ENCODE assay signal across 9 cellular contexts in genomic region chr11:71251761-71252433, GRCh38. TPM values are rescaled to one million over a fixed set of nuclear protein-coding genes. Genes with fewer than 3 reads are reported as not detected.
DNase-seq lines count a peak whose midpoint lies in the region; ATAC-seq and TF ChIP-seq lines count a peak whose summit lies in the region.
"Had no signal": no experiment of that assay in that cellular context is flagged by ENCODE, and none has a peak within 500 bp of the region (broad histone marks: within the 10 kb centered on the region; RNA-seq: fewer than 3 reads in every experiment).

No MANE protein-coding gene starts in this region.

- H3K4me1 ChIP-seq in foreskin keratinocyte (no peaks in the 10 kb centered on the region), prostate gland (replicated peaks) (no peaks in the 10 kb centered on the region)

- H3K9me3 ChIP-seq in prostate gland: no peaks in the 10 kb centered on the region

- H3K36me3 ChIP-seq in prostate gland: no peaks in the 10 kb centered on the region

- under 1% methylated on average over 57 of the region's 74 CpGs for WGBS in prostate gland

- intact Hi-C loops in prostate gland (cut with DNase I): no loop called here

- ATAC-seq in GM18861 (IDR thresholded peaks at IDR 0.05; ENCODE audit: unreplicated experiment) (peak; percentile 36), foreskin keratinocyte (peak; percentile 20), GM18502 (IDR thresholded peaks at IDR 0.05; ENCODE audit: poor library complexity, unreplicated experiment) (no peak)

- peak overlapping the region; percentile 61 to 71 for H3K4me3 ChIP-seq in prostate gland

- TF ChIP-seq POLR2A in prostate gland (IDR thresholded peaks at IDR 0.05): no peak

- no peak overlapping the region for H3K27ac ChIP-seq in foreskin keratinocyte
- peak overlapping the region; percentile 79 to 87 for H3K27ac ChIP-seq in prostate gland

- peak; percentile 59 for TF ChIP-seq CTCF in foreskin keratinocyte (conservative IDR thresholded peaks at IDR 0.05)
- peak; percentile 40 to 78 (median 60) for TF ChIP-seq CTCF in prostate gland (IDR thresholded peaks at IDR 0.05)

- H3K27me3 ChIP-seq in foreskin keratinocyte (peaks cover 45% of the 10 kb centered on the region), prostate gland (replicated peaks; ENCODE audit: insufficient read depth) (no peaks in the 10 kb centered on the region)

- DNase-seq in NCI-H526 treated with DMSO at 0.1 percent for 48 hours (lab: John Stamatoyannopoulos, UW) (peak; percentile 22), foreskin keratinocyte (no peak), prostate gland (ENCODE audit: low spot score) (peak; percentile 43), activated gamma-delta T cell (lab: John Stamatoyannopoulos, UW) (no peak), NOMO-1 treated with DMSO at 0.1 percent for 48 hours (lab: John Stamatoyannopoulos, UW; ENCODE audit: unreplicated experiment) (no peak), HUDEP-2 (lab: John Stamatoyannopoulos, UW; ENCODE audit: unreplicated experiment in 76 of 76) (no peak)

RNA-seq across cellular contexts. Expression of gene SHANK2, which starts 0.5 kb away (rescaled TPM):
- 1.5 TPM in 2 replicates for total RNA-seq in foreskin keratinocyte
- 0.17 and 0.32 TPM in 2 replicates for polyA plus RNA-seq in foreskin keratinocyte
- total RNA-seq in prostate gland: 10 to 100 TPM; 43.5 to 46.4 TPM
- total RNA-seq: T-helper 2 cell treated with Interferon-gamma antibody and Interleukin-4, amounts not matched to agents 100 ng/mL and 5 ng/mL, for 36 hours had no signal

Comparison
In these comparisons a context has a peak if more than half of its experiments do, and no peak if none do; other contexts are left out.
1. DNase-seq: peak in NCI-H526 treated with DMSO at 0.1 percent for 48 hours (single experiment) and prostate gland (single experiment); none in foreskin keratinocyte (0 of 2), activated gamma-delta T cell (single experiment), NOMO-1 treated with DMSO at 0.1 percent for 48 hours (single experiment) and HUDEP-2 (0 of 76).
2. RNA of gene SHANK2, which starts 0.5 kb away (total RNA-seq): 43.5 to 46.4 TPM in prostate gland; 1.5 TPM in foreskin keratinocyte; every median in the first group is over 10 times any median in the second.